ENCODE assay signal across 1 cellular context in the genomic region with DNA sequence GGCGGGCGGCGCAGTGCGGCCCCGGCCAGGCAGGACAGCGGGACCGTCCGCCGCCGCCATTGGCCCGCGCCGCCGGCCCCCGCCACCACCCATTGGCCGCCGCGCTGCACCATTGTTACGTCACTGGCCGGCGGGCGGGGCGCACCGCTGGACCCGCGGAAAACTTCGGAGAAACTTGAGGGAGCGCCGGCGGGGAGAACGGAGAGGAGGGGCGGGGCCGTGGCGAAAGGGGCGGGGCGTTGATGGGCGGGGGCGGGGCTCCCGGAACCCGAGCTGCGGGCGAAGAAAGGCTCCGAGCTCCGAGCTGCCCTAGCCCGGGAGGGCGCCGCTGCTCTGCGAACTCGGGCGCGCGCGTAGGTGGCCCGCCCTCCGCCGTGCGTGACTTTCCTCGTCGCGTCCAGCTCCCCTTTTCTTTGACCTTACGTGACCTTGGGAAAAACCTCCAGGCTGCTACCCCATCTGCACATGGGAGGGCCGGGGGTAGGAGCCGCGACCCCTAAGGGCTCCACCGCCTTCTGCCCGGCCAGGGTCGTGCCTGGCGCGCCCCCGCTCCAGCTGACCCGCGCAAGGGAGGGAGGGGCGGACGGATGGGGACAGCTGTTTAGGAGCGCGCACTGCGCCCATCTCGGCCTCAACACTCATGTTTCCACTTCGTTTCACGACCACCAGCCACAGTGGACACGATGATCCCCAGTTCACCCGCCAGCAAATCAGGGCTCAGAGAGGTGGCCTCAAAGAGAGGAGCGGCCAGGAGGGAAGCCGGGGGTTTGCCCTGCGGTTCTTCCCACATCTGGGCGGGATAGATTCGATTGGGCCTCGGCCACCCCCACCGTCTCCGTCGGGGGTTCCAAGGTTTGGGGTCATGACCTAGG.
TF ChIP-seq lines count a peak whose summit lies in the region.

A gene with protein sequence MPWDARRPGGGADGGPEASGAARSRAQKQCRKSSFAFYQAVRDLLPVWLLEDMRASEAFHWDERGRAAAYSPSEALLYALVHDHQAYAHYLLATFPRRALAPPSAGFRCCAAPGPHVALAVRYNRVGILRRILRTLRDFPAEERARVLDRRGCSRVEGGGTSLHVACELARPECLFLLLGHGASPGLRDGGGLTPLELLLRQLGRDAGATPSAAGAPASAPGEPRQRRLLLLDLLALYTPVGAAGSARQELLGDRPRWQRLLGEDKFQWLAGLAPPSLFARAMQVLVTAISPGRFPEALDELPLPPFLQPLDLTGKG (minus strand): TSS at position 33 of the 872 bp plus-strand sequence. CDS start 1,887 bp downstream, outside the sequence.

TF ChIP-seq in K562, 482 proteins besides CTCF, POLR2A, EP300 and RAD21 (continued from another document and continues in another):
- TF ChIP-seq, protein P1, sequence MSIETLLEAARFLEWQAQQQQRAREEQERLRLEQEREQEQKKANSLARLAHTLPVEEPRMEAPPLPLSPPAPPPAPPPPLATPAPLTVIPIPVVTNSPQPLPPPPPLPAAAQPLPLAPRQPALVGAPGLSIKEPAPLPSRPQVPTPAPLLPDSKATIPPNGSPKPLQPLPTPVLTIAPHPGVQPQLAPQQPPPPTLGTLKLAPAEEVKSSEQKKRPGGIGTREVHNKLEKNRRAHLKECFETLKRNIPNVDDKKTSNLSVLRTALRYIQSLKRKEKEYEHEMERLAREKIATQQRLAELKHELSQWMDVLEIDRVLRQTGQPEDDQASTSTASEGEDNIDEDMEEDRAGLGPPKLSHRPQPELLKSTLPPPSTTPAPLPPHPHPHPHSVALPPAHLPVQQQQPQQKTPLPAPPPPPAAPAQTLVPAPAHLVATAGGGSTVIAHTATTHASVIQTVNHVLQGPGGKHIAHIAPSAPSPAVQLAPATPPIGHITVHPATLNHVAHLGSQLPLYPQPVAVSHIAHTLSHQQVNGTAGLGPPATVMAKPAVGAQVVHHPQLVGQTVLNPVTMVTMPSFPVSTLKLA (conservative IDR thresholded peaks at IDR 0.05), result 0 out of 4 replicates have a peak, but pooled peaks of 1 of the 2 experiments have one; percentile 28
- 0 out of 2 replicates have a peak, but pooled peaks have one; percentile 27 for TF ChIP-seq TARDBP (IDR thresholded peaks at IDR 0.05)
- TF ChIP-seq CXXC5 (CRISPR knock-in tag; IDR thresholded peaks at IDR 0.05), result peak; percentile 71
- TF ChIP-seq SAP30 (IDR thresholded peaks at IDR 0.05; ENCODE audit: borderline replicate concordance, insufficient read depth, low read depth, low read length, poor library complexity, severe bottlenecking), result peak; percentile 67
- TF ChIP-seq, protein P2, sequence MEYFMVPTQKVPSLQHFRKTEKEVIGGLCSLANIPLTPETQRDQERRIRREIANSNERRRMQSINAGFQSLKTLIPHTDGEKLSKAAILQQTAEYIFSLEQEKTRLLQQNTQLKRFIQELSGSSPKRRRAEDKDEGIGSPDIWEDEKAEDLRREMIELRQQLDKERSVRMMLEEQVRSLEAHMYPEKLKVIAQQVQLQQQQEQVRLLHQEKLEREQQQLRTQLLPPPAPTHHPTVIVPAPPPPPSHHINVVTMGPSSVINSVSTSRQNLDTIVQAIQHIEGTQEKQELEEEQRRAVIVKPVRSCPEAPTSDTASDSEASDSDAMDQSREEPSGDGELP (CRISPR knock-in tag; IDR thresholded peaks at IDR 0.05; ENCODE audit: borderline replicate concordance), result peak; percentile 98
- TF ChIP-seq, protein P3, sequence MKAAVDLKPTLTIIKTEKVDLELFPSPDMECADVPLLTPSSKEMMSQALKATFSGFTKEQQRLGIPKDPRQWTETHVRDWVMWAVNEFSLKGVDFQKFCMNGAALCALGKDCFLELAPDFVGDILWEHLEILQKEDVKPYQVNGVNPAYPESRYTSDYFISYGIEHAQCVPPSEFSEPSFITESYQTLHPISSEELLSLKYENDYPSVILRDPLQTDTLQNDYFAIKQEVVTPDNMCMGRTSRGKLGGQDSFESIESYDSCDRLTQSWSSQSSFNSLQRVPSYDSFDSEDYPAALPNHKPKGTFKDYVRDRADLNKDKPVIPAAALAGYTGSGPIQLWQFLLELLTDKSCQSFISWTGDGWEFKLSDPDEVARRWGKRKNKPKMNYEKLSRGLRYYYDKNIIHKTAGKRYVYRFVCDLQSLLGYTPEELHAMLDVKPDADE (conservative IDR thresholded peaks at IDR 0.05; ENCODE audit: control insufficient read depth, low read depth, low read length), result no peak
- no peak for TF ChIP-seq ZNF79 (CRISPR knock-in tag; IDR thresholded peaks at IDR 0.05; ENCODE audit: low read depth)
- TF ChIP-seq, protein P4, sequence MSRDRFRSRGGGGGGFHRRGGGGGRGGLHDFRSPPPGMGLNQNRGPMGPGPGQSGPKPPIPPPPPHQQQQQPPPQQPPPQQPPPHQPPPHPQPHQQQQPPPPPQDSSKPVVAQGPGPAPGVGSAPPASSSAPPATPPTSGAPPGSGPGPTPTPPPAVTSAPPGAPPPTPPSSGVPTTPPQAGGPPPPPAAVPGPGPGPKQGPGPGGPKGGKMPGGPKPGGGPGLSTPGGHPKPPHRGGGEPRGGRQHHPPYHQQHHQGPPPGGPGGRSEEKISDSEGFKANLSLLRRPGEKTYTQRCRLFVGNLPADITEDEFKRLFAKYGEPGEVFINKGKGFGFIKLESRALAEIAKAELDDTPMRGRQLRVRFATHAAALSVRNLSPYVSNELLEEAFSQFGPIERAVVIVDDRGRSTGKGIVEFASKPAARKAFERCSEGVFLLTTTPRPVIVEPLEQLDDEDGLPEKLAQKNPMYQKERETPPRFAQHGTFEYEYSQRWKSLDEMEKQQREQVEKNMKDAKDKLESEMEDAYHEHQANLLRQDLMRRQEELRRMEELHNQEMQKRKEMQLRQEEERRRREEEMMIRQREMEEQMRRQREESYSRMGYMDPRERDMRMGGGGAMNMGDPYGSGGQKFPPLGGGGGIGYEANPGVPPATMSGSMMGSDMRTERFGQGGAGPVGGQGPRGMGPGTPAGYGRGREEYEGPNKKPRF (IDR thresholded peaks at IDR 0.05; ENCODE audit: low read depth, low read length), result no peak
- no peak for TF ChIP-seq HNRNPLL (IDR thresholded peaks at IDR 0.05; ENCODE audit: low read depth, low read length, poor library complexity, severe bottlenecking)
- peak; percentile 64; the same call in 1 of the 2 replicates for TF ChIP-seq SAFB (IDR thresholded peaks at IDR 0.05; ENCODE audit: borderline replicate concordance, low read depth, low read length)
- no peak for TF ChIP-seq NR4A1 (CRISPR knock-in tag; IDR thresholded peaks at IDR 0.05)
- 0 out of 2 replicates have a peak, but pooled peaks have one; percentile 19 for TF ChIP-seq NR4A1 (tag; IDR thresholded peaks at IDR 0.05)
- no peak for TF ChIP-seq XRCC3 (IDR thresholded peaks at IDR 0.05)
- TF ChIP-seq ATF1 (CRISPR knock-in tag; IDR thresholded peaks at IDR 0.05), result no peak
- peak; percentile 53 for TF ChIP-seq ATF1 (tag; IDR thresholded peaks at IDR 0.05)
- TF ChIP-seq, protein P5, sequence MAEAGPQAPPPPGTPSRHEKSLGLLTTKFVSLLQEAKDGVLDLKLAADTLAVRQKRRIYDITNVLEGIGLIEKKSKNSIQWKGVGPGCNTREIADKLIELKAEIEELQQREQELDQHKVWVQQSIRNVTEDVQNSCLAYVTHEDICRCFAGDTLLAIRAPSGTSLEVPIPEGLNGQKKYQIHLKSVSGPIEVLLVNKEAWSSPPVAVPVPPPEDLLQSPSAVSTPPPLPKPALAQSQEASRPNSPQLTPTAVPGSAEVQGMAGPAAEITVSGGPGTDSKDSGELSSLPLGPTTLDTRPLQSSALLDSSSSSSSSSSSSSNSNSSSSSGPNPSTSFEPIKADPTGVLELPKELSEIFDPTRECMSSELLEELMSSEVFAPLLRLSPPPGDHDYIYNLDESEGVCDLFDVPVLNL (CRISPR knock-in tag; IDR thresholded peaks at IDR 0.05; ENCODE audit: low read depth), result 0 out of 2 replicates have a peak, but pooled peaks have one; percentile 27
- TF ChIP-seq DACH1 (IDR thresholded peaks at IDR 0.05; ENCODE audit: partially characterized antibody), result peak; percentile 73
- TF ChIP-seq, protein P6, sequence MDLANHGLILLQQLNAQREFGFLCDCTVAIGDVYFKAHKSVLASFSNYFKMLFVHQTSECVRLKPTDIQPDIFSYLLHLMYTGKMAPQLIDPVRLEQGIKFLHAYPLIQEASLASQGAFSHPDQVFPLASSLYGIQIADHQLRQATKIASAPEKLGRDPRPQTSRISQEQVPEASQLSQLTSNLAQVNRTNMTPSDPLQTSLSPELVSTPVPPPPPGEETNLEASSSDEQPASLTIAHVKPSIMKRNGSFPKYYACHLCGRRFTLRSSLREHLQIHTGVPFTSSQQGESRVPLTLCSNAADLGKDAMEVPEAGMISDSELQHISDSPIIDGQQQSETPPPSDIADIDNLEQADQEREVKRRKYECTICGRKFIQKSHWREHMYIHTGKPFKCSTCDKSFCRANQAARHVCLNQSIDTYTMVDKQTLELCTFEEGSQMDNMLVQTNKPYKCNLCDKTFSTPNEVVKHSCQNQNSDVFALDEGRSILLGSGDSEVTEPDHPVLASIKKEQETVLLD (IDR thresholded peaks at IDR 0.05), result no peak
- TF ChIP-seq RBFOX2 (IDR thresholded peaks at IDR 0.05; ENCODE audit: low read depth, low read length), result peak; percentile 57
- peak; percentile 30; the same call in 1 of the 2 replicates for TF ChIP-seq ZFX (CRISPR knock-in tag; IDR thresholded peaks at IDR 0.05)
- peak; percentile 32 for TF ChIP-seq RBM25 (IDR thresholded peaks at IDR 0.05; ENCODE audit: low read depth, low read length, severe bottlenecking)
- TF ChIP-seq L3MBTL2 (IDR thresholded peaks at IDR 0.05), result peak; percentile 35
- TF ChIP-seq SIN3A (IDR thresholded peaks at IDR 0.05; ENCODE audit: borderline replicate concordance in 2 of 2, control insufficient read depth in 1 of 2, low read depth in 2 of 2, low read length in 2 of 2), result no peak; a peak in 1 of 4 replicates
- no peak for TF ChIP-seq ZNF444 (CRISPR knock-in tag; IDR thresholded peaks at IDR 0.05)
- TF ChIP-seq, protein P7, sequence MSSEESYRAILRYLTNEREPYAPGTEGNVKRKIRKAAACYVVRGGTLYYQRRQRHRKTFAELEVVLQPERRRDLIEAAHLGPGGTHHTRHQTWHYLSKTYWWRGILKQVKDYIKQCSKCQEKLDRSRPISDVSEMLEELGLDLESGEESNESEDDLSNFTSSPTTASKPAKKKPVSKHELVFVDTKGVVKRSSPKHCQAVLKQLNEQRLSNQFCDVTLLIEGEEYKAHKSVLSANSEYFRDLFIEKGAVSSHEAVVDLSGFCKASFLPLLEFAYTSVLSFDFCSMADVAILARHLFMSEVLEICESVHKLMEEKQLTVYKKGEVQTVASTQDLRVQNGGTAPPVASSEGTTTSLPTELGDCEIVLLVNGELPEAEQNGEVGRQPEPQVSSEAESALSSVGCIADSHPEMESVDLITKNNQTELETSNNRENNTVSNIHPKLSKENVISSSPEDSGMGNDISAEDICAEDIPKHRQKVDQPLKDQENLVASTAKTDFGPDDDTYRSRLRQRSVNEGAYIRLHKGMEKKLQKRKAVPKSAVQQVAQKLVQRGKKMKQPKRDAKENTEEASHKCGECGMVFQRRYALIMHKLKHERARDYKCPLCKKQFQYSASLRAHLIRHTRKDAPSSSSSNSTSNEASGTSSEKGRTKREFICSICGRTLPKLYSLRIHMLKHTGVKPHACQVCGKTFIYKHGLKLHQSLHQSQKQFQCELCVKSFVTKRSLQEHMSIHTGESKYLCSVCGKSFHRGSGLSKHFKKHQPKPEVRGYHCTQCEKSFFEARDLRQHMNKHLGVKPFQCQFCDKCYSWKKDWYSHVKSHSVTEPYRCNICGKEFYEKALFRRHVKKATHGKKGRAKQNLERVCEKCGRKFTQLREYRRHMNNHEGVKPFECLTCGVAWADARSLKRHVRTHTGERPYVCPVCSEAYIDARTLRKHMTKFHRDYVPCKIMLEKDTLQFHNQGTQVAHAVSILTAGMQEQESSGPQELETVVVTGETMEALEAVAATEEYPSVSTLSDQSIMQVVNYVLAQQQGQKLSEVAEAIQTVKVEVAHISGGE (CRISPR knock-in tag; IDR thresholded peaks at IDR 0.05), result 0 out of 6 replicates have a peak, but pooled peaks of 1 of the 3 experiments have one; percentile 9
- no peak for TF ChIP-seq MYC (IDR thresholded peaks at IDR 0.05; ENCODE audit: low read depth, low read length)
- peak; percentile 19; the same call in 1 of the 2 replicates for TF ChIP-seq MYC (CRISPR knock-in tag; IDR thresholded peaks at IDR 0.05; ENCODE audit: borderline replicate concordance, low read depth)
